2 cellular contexts compared by ENCODE assay signal in genomic region chr13:105982219-105982618, GRCh38.
TF ChIP-seq lines count a peak whose summit lies in the region.

No MANE protein-coding gene starts in this region.

TF ChIP-seq in IMR-90, 13 proteins besides CTCF, POLR2A, EP300 and RAD21:
- TF ChIP-seq ELK1 (IDR thresholded peaks at IDR 0.05; ENCODE audit: borderline replicate concordance, low read depth, low read length) (no peak), NFE2L2 (IDR thresholded peaks at IDR 0.05; ENCODE audit: low read depth, low read length) (no peak), MAFK (IDR thresholded peaks at IDR 0.05; ENCODE audit: low read depth, low read length) (no peak), CHD1 (IDR thresholded peaks at IDR 0.05; ENCODE audit: low read depth, low read length) (no peak)
TF ChIP-seq in IMR-90: peak in this region for 0.

TF ChIP-seq in H1, 55 proteins besides CTCF, POLR2A, EP300 and RAD21:
- TF ChIP-seq ATF3 (IDR thresholded peaks at IDR 0.05; ENCODE audit: insufficient read depth, low read depth, low read length) (no peak), EGR1 (IDR thresholded peaks at IDR 0.05; ENCODE audit: borderline replicate concordance, low read depth, low read length) (no peak), RXRA (IDR thresholded peaks at IDR 0.05; ENCODE audit: insufficient read depth, low read depth, low read length) (no peak), KDM4A (IDR thresholded peaks at IDR 0.05; ENCODE audit: low read depth, low read length, severe bottlenecking) (no peak), GTF2F1 (IDR thresholded peaks at IDR 0.05; ENCODE audit: borderline replicate concordance, low read depth, low read length) (no peak), SIN3A (conservative IDR thresholded peaks at IDR 0.05 in 1 of 2, IDR thresholded peaks at IDR 0.05 in 1 of 2; ENCODE audit: low read depth in 1 of 2, low read length in 2 of 2) (no peak), EZH2 (IDR thresholded peaks at IDR 0.05; ENCODE audit: low read depth, low read length, severe bottlenecking) (no peak), HDAC2 (IDR thresholded peaks at IDR 0.05; ENCODE audit: borderline replicate concordance in 1 of 2, low read depth in 2 of 2, low read length in 2 of 2) (no peak), JUND (IDR thresholded peaks at IDR 0.05; ENCODE audit: low read length) (no peak), SAP30 (IDR thresholded peaks at IDR 0.05; ENCODE audit: insufficient read depth, insufficient replicate concordance, low read length) (no peak), ZNF274 (IDR thresholded peaks at IDR 0.05; ENCODE audit: borderline replicate concordance, extremely low read depth, low read length) (no peak)
